In genomic region chr6:28022707-28023106, GRCh38 we compare ENCODE assay signal across 1 cellular context. TPM values are rescaled to one million over a fixed set of nuclear protein-coding genes. Genes with fewer than 3 reads are reported as not detected.
"Had no signal": no experiment of that assay in that cellular context is flagged by ENCODE, and none has a peak within 500 bp of the region (broad histone marks: within the 10 kb centered on the region; RNA-seq: fewer than 3 reads in every experiment).

No MANE protein-coding gene starts in this region.

RNA-seq across cellular contexts. Expression of gene ZNF165, which starts 57.7 kb away (rescaled TPM):
- total RNA-seq: ascending aorta had no signal
